Comparison of ENCODE assay signal across 8 cellular contexts in the genomic region with DNA sequence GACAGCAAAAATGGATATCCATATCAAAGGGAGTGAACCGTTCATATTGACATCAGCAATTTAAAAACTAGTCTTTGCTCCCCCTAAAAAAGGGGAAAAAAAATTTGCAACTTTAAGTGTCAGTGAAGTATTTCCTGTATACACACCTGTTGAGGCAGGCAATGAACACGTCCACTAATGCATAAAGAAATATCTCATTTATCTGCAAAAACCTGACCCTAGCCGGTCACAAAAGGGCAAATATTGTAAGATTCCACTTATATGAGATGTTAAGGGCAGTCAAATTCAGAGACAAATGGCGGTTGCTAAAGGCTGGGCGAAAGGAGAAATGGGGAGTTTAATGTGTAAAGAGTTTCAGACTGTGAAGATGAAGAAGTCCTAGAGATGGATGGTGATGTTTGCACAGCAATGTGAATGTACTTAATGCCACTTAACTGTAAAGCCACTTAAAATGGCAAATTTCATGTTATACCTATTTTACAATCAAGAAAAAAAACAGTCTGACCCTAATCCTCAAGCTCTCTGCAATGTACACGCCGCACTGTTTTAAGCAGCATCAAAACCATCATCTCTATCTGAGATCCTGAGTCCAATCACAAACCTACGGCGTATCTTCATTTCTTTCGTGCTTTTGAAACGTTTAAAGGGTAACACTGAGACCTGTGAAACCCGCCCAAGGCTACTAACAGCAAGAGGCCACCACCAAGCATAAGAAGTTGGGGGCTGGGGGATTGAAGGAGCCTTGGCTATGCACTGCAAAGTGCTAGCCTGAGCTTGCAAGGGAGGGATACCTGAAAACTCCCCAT. TPM values are rescaled to one million over a fixed set of nuclear protein-coding genes. Genes with fewer than 3 reads are reported as not detected.
DNase-seq lines count a peak whose midpoint lies in the region; ATAC-seq and TF ChIP-seq lines count a peak whose summit lies in the region.

No MANE protein-coding gene starts in this region.

- H3K4me1 ChIP-seq in iPS-15b (ENCODE audit: control insufficient read depth, insufficient read depth, low read length) = peaks cover 6% of the 10 kb centered on the region

- H3K27ac Mint-ChIP-seq in activated B cell treated with CpG ODN at 0.5 μM for 24 hours = peak overlapping the region; percentile 96
- H3K27ac Mint-ChIP-seq in stimulated activated naive CD8-positive, alpha-beta T cell treated with anti-CD3 and anti-CD28 coated beads, Interleukin-15, Interleukin-2, amounts not matched to agents 100 ng/mL and 50 ng/mL, for 24 hours = peak overlapping the region; percentile 91

- peak overlapping the region; percentile 92 for H3K4me3 Mint-ChIP-seq in activated B cell treated with CpG ODN at 0.5 μM for 24 hours
- peak overlapping the region; percentile 93 for H3K4me3 Mint-ChIP-seq in stimulated activated naive CD8-positive, alpha-beta T cell treated with anti-CD3 and anti-CD28 coated beads, Interleukin-15, Interleukin-2, amounts not matched to agents 100 ng/mL and 50 ng/mL, for 24 hours

- POLR2A ChIA-PET in activated B cell treated with CpG ODN at 0.5 μM for 24 hours (lab: Charles Lee) = interaction anchor here (1.0 to 2.2 kb wide), 8 partner anchors 9 to 343 kb away, joined by 3 to 17 read pairs (median 6); no protein-coding TSS in a partner anchor

- peaks cover 3% of the 10 kb centered on the region for H3K9me3 Mint-ChIP-seq in activated B cell treated with CpG ODN at 0.5 μM for 24 hours
- H3K9me3 Mint-ChIP-seq in stimulated activated naive CD8-positive, alpha-beta T cell treated with anti-CD3 and anti-CD28 coated beads, Interleukin-15, Interleukin-2, amounts not matched to agents 100 ng/mL and 50 ng/mL, for 24 hours = no peaks in the 10 kb centered on the region

- H3K4me3 ChIP-seq in iPS-15b (ENCODE audit: low read depth, low read length) = peak overlapping the region; percentile 84

- TF ChIP-seq CTCF in activated B cell treated with CpG ODN at 0.5 μM for 24 hours (IDR thresholded peaks at IDR 0.05) = no peak

- no peaks in the 10 kb centered on the region for H3K27me3 ChIP-seq in iPS-15b (ENCODE audit: control insufficient read depth, insufficient read depth, low read length)

- H3K4me1 Mint-ChIP-seq in activated B cell treated with CpG ODN at 0.5 μM for 24 hours = peaks cover 42% of the 10 kb centered on the region
- H3K4me1 Mint-ChIP-seq in stimulated activated naive CD8-positive, alpha-beta T cell treated with anti-CD3 and anti-CD28 coated beads, Interleukin-15, Interleukin-2, amounts not matched to agents 100 ng/mL and 50 ng/mL, for 24 hours (ENCODE audit: low read depth) = peaks cover 47% of the 10 kb centered on the region

- H3K36me3 Mint-ChIP-seq in activated B cell treated with CpG ODN at 0.5 μM for 24 hours (ENCODE audit: low read depth) = peaks cover 55% of the 10 kb centered on the region
- peaks cover 41% of the 10 kb centered on the region for H3K36me3 Mint-ChIP-seq in stimulated activated naive CD8-positive, alpha-beta T cell treated with anti-CD3 and anti-CD28 coated beads, Interleukin-15, Interleukin-2, amounts not matched to agents 100 ng/mL and 50 ng/mL, for 24 hours (ENCODE audit: low read depth)

- peak overlapping the region; percentile 95 for H3K9ac ChIP-seq in iPS-15b (ENCODE audit: low read depth, low read length)

- no peaks in the 10 kb centered on the region for H3K9me3 ChIP-seq in iPS-15b (ENCODE audit: control insufficient read depth, insufficient read depth, low read length)

- CTCF ChIA-PET in activated B cell treated with CpG ODN at 0.5 μM for 24 hours (lab: Charles Lee) = no interaction called here

- H3K36me3 ChIP-seq in iPS-15b (ENCODE audit: control insufficient read depth, insufficient read depth, low read length) = peaks cover 15% of the 10 kb centered on the region

- no peak for ATAC-seq in activated B cell treated with CpG ODN at 0.5 μM for 24 hours (ENCODE audit: low read depth)
- ATAC-seq in GM18861 (IDR thresholded peaks at IDR 0.05; ENCODE audit: unreplicated experiment) = no peak
- no peak for ATAC-seq in HG03565 (IDR thresholded peaks at IDR 0.05; ENCODE audit: unreplicated experiment)

- no peaks in the 10 kb centered on the region for H3K27me3 Mint-ChIP-seq in activated B cell treated with CpG ODN at 0.5 μM for 24 hours
- no peaks in the 10 kb centered on the region for H3K27me3 Mint-ChIP-seq in stimulated activated naive CD8-positive, alpha-beta T cell treated with anti-CD3 and anti-CD28 coated beads, Interleukin-15, Interleukin-2, amounts not matched to agents 100 ng/mL and 50 ng/mL, for 24 hours

- intact Hi-C loops in activated B cell treated with CpG ODN at 0.5 μM for 24 hours (cut with micrococcal nuclease) = no loop called here

- DNase-seq in activated T-cell treated with anti-CD3 and anti-CD28 coated beads for 24 hours (ENCODE audit: low read depth) (peak; percentile 12), activated B cell treated with CpG ODN at 0.5 μM for 24 hours (no peak), NCI-H2171 treated with DMSO at 0.1 percent for 48 hours (lab: John Stamatoyannopoulos, UW) (no peak)
- DNase-seq in activated T-cell treated with anti-CD3 and anti-CD28 coated beads, Interleukin-2, amount 50 U/mL, for 1 hour = no peak

RNA-seq across cellular contexts. Expression of a gene that starts 1.1 kb away (rescaled TPM):
- 47.3 and 49.6 TPM in 2 replicates for total RNA-seq in activated B cell treated with CpG ODN at 0.5 μM for 24 hours

RNA-seq across cellular contexts. Expression of a gene that starts 3.7 kb away (rescaled TPM):
- 54.9 and 68.2 TPM in 2 replicates for total RNA-seq in activated B cell treated with CpG ODN at 0.5 μM for 24 hours
